33 cellular contexts compared by ENCODE assay signal in genomic region chr4:137129471-137130244, GRCh38.
DNase-seq lines count a peak whose midpoint lies in the region; ATAC-seq and TF ChIP-seq lines count a peak whose summit lies in the region.
"Had no signal": no experiment of that assay in that cellular context is flagged by ENCODE, and none has a peak within 500 bp of the region (broad histone marks: within the 10 kb centered on the region; RNA-seq: fewer than 3 reads in every experiment).

No MANE protein-coding gene starts in this region.

- no peaks in the 10 kb centered on the region for H3K27me3 Mint-ChIP-seq in endothelial cell (ENCODE audit: unreplicated experiment)
- no peaks in the 10 kb centered on the region for H3K27me3 Mint-ChIP-seq in activated CD4-positive, alpha-beta memory T cell treated with anti-CD3 and anti-CD28 coated beads for 36 hours
- H3K27me3 Mint-ChIP-seq: activated CD4-positive, alpha-beta T cell treated with anti-CD3 and anti-CD28 coated beads for 36 hours; activated naive CD4-positive, alpha-beta T cell treated with anti-CD3 and anti-CD28 coated beads, Interleukin-2, amount 50 U/mL, for 24 hours; activated T-helper 17 cell treated with anti-CD3 and anti-CD28 coated beads, Interleukin-2, amount 50 U/mL, for 72 hours; natural killer cell treated with Interleukin-12 subunit alpha and Interleukin-12 subunit beta and Interleukin-15 and Interleukin-18, amount 100 ng/mL, for 72 hours; type B pancreatic cell had no signal

- H3K9me3 Mint-ChIP-seq in endothelial cell (ENCODE audit: unreplicated experiment), result no peaks in the 10 kb centered on the region
- no peaks in the 10 kb centered on the region for H3K9me3 Mint-ChIP-seq in activated CD4-positive, alpha-beta memory T cell treated with anti-CD3 and anti-CD28 coated beads for 36 hours
- H3K9me3 Mint-ChIP-seq: CD8-positive, alpha-beta T cell; type B pancreatic cell had no signal

- POLR2A ChIA-PET in SK-N-SH (lab: Yijun Ruan, JAX), result no interaction called here
- POLR2A ChIA-PET in activated CD4-positive, alpha-beta memory T cell treated with anti-CD3 and anti-CD28 coated beads for 36 hours (lab: Charles Lee), result no interaction called here

- WGBS in SK-N-SH (ENCODE audit: low lambda C conversion rate), result 69% methylated on average over 4 of the region's 4 CpGs

- CTCF ChIA-PET in SK-N-SH (lab: Yijun Ruan, JAX), result interaction anchor here (1.1 to 2.0 kb wide), 2 partner anchors 401 to 1741 kb away, joined by 3 to 6 read pairs; no protein-coding TSS in a partner anchor
- CTCF ChIA-PET in activated CD4-positive, alpha-beta memory T cell treated with anti-CD3 and anti-CD28 coated beads for 36 hours (lab: Charles Lee), result no interaction called here

- H3K36me3 ChIP-seq in SK-N-SH (replicated peaks in 1 of 2; ENCODE audit: control insufficient read depth in 1 of 2, insufficient read depth in 2 of 2, low read length in 1 of 2), result no peaks in the 10 kb centered on the region
- H3K36me3 ChIP-seq: BE2C, breast epithelium, gastroesophageal sphincter had no signal

- no peaks in the 10 kb centered on the region for H3K9me3 ChIP-seq in SK-N-SH
- H3K9me3 ChIP-seq: BE2C, breast epithelium, gastroesophageal sphincter, mucosa of descending colon, psoas muscle had no signal

- no peak overlapping the region for H3K4me2 ChIP-seq in SK-N-SH
- H3K4me2 ChIP-seq: hepatocyte had no signal

- no peaks in the 10 kb centered on the region for H3K4me1 Mint-ChIP-seq in endothelial cell (ENCODE audit: unreplicated experiment)
- H3K4me1 Mint-ChIP-seq in activated CD4-positive, alpha-beta memory T cell treated with anti-CD3 and anti-CD28 coated beads for 36 hours (ENCODE audit: low read depth), result no peaks in the 10 kb centered on the region
- H3K4me1 Mint-ChIP-seq: activated CD4-positive, alpha-beta T cell treated with anti-CD3 and anti-CD28 coated beads for 36 hours; activated naive CD4-positive, alpha-beta T cell treated with anti-CD3 and anti-CD28 coated beads, Interleukin-2, amount 50 U/mL, for 24 hours; activated T-helper 17 cell treated with anti-CD3 and anti-CD28 coated beads, Interleukin-2, amount 50 U/mL, for 72 hours had no signal

- TF ChIP-seq CTCF in SK-N-SH (IDR thresholded peaks at IDR 0.05), result no peak
- no peak for TF ChIP-seq CTCF in fibroblast of pulmonary artery (IDR thresholded peaks at IDR 0.05; ENCODE audit: low read length, missing control alignments)
- TF ChIP-seq CTCF in endothelial cell (IDR thresholded peaks at IDR 0.05; ENCODE audit: unreplicated experiment), result no peak

- no peak overlapping the region for H3K9ac ChIP-seq in SK-N-SH

- intact Hi-C loops in cardiac septum (cut with DNase I), result loop anchor here (10.0 kb wide), 2 partner anchors 395 to 725 kb away; no protein-coding TSS in a partner anchor
- intact Hi-C loops in activated CD4-positive, alpha-beta memory T cell treated with anti-CD3 and anti-CD28 coated beads for 36 hours (cut with micrococcal nuclease), result no loop called here

- H3F3A ChIP-seq in SK-N-SH (replicated peaks; ENCODE audit: insufficient read depth), result no peaks in the 10 kb centered on the region

- H3K27ac Mint-ChIP-seq in endothelial cell (ENCODE audit: unreplicated experiment), result no peak overlapping the region
- no peak overlapping the region for H3K27ac Mint-ChIP-seq in activated CD4-positive, alpha-beta memory T cell treated with anti-CD3 and anti-CD28 coated beads for 36 hours
- H3K27ac Mint-ChIP-seq: activated CD4-positive, alpha-beta T cell treated with anti-CD3 and anti-CD28 coated beads for 36 hours; activated CD8-positive, alpha-beta T cell treated with anti-CD3 and anti-CD28 coated beads, Interleukin-2, amount 10 ng/mL, durations not matched to agents 7 days and 5 days; activated naive CD4-positive, alpha-beta T cell treated with anti-CD3 and anti-CD28 coated beads, Interleukin-2, amount 50 U/mL, for 24 hours; activated T-helper 17 cell treated with anti-CD3 and anti-CD28 coated beads, Interleukin-2, amount 50 U/mL, for 72 hours; CD8-positive, alpha-beta T cell; natural killer cell treated with Interleukin-12 subunit alpha and Interleukin-12 subunit beta and Interleukin-15 and Interleukin-18, amount 100 ng/mL, for 72 hours; type B pancreatic cell had no signal

- TF ChIP-seq RAD21 in SK-N-SH (IDR thresholded peaks at IDR 0.05; ENCODE audit: low read length), result no peak

- H3K79me2 ChIP-seq in SK-N-SH (ENCODE audit: insufficient read depth), result no peaks in the 10 kb centered on the region
- H3K79me2 ChIP-seq: hepatocyte had no signal

- H2AFZ ChIP-seq in SK-N-SH (ENCODE audit: low read depth), result no peak overlapping the region; the same call in 1 of the 2 replicates
- H2AFZ ChIP-seq: hepatocyte had no signal

- no peak overlapping the region for H3K4me3 Mint-ChIP-seq in endothelial cell (ENCODE audit: unreplicated experiment)
- no peak overlapping the region for H3K4me3 Mint-ChIP-seq in activated CD4-positive, alpha-beta memory T cell treated with anti-CD3 and anti-CD28 coated beads for 36 hours
- H3K4me3 Mint-ChIP-seq: activated CD4-positive, alpha-beta T cell treated with anti-CD3 and anti-CD28 coated beads for 36 hours; activated CD8-positive, alpha-beta T cell treated with anti-CD3 and anti-CD28 coated beads, Interleukin-2, amount 10 ng/mL, durations not matched to agents 7 days and 5 days; activated naive CD4-positive, alpha-beta T cell treated with anti-CD3 and anti-CD28 coated beads, Interleukin-2, amount 50 U/mL, for 24 hours; activated T-helper 17 cell treated with anti-CD3 and anti-CD28 coated beads, Interleukin-2, amount 50 U/mL, for 72 hours; CD8-positive, alpha-beta T cell; natural killer cell treated with Interleukin-12 subunit alpha and Interleukin-12 subunit beta and Interleukin-15 and Interleukin-18, amount 100 ng/mL, for 72 hours; type B pancreatic cell had no signal

- H3K27ac ChIP-seq in SK-N-SH (ENCODE audit: low read depth in 2 of 2, low read length in 1 of 2), result no peak overlapping the region; a peak in 1 of 4 replicates
- H3K27ac ChIP-seq: breast epithelium, gastroesophageal sphincter, hepatocyte, psoas muscle, VCaP had no signal

- H3K9me2 ChIP-seq in SK-N-SH, result no peaks in the 10 kb centered on the region

- H3K4me3 ChIP-seq in SK-N-SH (ENCODE audit: low read depth in 2 of 2, low read length in 1 of 2), result no peak overlapping the region
- H3K4me3 ChIP-seq in fibroblast of pulmonary artery (replicated peaks; ENCODE audit: low read depth, low read length), result no peak overlapping the region
- H3K4me3 ChIP-seq: breast epithelium, gastroesophageal sphincter, GM12878, hepatocyte, mucosa of descending colon, psoas muscle had no signal

- peaks cover 0 to 6% of the 10 kb centered on the region in 2 experiments; a peak in 2 of 4 replicates for H3K4me1 ChIP-seq in SK-N-SH (ENCODE audit: control insufficient read depth in 1 of 2, insufficient read depth in 2 of 2, low read depth in 1 of 2, low read length in 1 of 2)
- H3K4me1 ChIP-seq: breast epithelium, gastroesophageal sphincter, psoas muscle had no signal

- no peak for TF ChIP-seq EP300 in SK-N-SH (IDR thresholded peaks at IDR 0.05; ENCODE audit: borderline replicate concordance in 1 of 2, low read depth in 1 of 2, low read length in 1 of 2)

- H4K20me1 ChIP-seq in SK-N-SH (ENCODE audit: insufficient read depth), result no peaks in the 10 kb centered on the region

- no peak for ATAC-seq in SK-N-SH treated with all-trans-retinoic acid at 6 μM for 48 hours
- ATAC-seq: activated CD4-positive, alpha-beta T cell treated with anti-CD3 and anti-CD28 coated beads for 36 hours; activated CD8-positive, alpha-beta T cell treated with anti-CD3 and anti-CD28 coated beads, Interleukin-2, amount 10 ng/mL, durations not matched to agents 7 days and 5 days; activated T-helper 17 cell treated with anti-CD3 and anti-CD28 coated beads, Interleukin-2, amount 50 U/mL, for 72 hours; CD8-positive, alpha-beta T cell; gastroesophageal sphincter; GM12878; left cardiac atrium; mucosa of descending colon; natural killer cell treated with Interleukin-12 subunit alpha and Interleukin-12 subunit beta and Interleukin-15 and Interleukin-18, amount 100 ng/mL, for 72 hours; psoas muscle; sciatic nerve had no signal

- no peak for DNase-seq in SK-N-SH
- peak; percentile 3 for DNase-seq in fibroblast of pulmonary artery (ENCODE audit: low read depth)
- no peak for DNase-seq in activated effector memory CD4-positive, alpha-beta T cell treated with anti-CD3 and anti-CD28 coated beads, Interleukin-2, amount 50 U/mL, for 16 hours
- DNase-seq in endothelial cell (ENCODE audit: low spot score), result no peak
- no peak for DNase-seq in cardiac septum (ENCODE audit: low spot score)
- no peak for DNase-seq in activated CD4-positive, alpha-beta memory T cell treated with anti-CD3 and anti-CD28 coated beads for 36 hours
- DNase-seq: 8988T; activated CD4-positive, alpha-beta T cell treated with anti-CD3 and anti-CD28 coated beads for 36 hours; activated CD8-positive, alpha-beta T cell treated with anti-CD3 and anti-CD28 coated beads, Interleukin-2, amount 10 ng/mL, durations not matched to agents 7 days and 5 days; BE2C; CD8-positive, alpha-beta T cell; H7; Karpas-422; left cardiac atrium; mucosa of descending colon; NCI-H1417; NCI-H2029 treated with DMSO at 0.1 percent for 48 hours; NCI-H2227 treated with DMSO at 0.1 percent for 48 hours; NCI-H526; psoas muscle; stimulated activated CD4-positive, alpha-beta T cell treated with anti-CD3 and anti-CD28 coated beads, Interleukin-4, amount 100 ng/mL, for 4 hours had no signal

- H3K27me3 ChIP-seq in SK-N-SH (ENCODE audit: insufficient read depth), result no peaks in the 10 kb centered on the region
- H3K27me3 ChIP-seq: BE2C, breast epithelium, gastroesophageal sphincter, hepatocyte had no signal

- H3K36me3 Mint-ChIP-seq in endothelial cell (ENCODE audit: low read depth, unreplicated experiment), result no peaks in the 10 kb centered on the region
- no peaks in the 10 kb centered on the region for H3K36me3 Mint-ChIP-seq in activated CD4-positive, alpha-beta memory T cell treated with anti-CD3 and anti-CD28 coated beads for 36 hours
- H3K36me3 Mint-ChIP-seq: activated naive CD4-positive, alpha-beta T cell treated with anti-CD3 and anti-CD28 coated beads, Interleukin-2, amount 50 U/mL, for 24 hours; CD8-positive, alpha-beta T cell; type B pancreatic cell had no signal

TF ChIP-seq in SK-N-SH, 30 proteins besides CTCF, POLR2A, EP300 and RAD21:
- TF ChIP-seq TCF12 (IDR thresholded peaks at IDR 0.05) (0 out of 2 replicates have a peak, but pooled peaks have one; percentile 1), RXRA (IDR thresholded peaks at IDR 0.05; ENCODE audit: borderline replicate concordance, low read depth) (no peak)

TF ChIP-seq in SK-N-SH treated with all-trans-retinoic acid at 6 μM for 48 hours, 23 proteins besides CTCF, POLR2A, EP300 and RAD21 (continues in another document):
- TF ChIP-seq ESRRG (CRISPR knock-in tag; IDR thresholded peaks at IDR 0.05) (no peak), PPARA (CRISPR knock-in tag; IDR thresholded peaks at IDR 0.05; ENCODE audit: borderline replicate concordance) (no peak)

TF ChIP-seq in PFSK-1, 5 proteins besides CTCF, POLR2A, EP300 and RAD21:
- 0 out of 2 replicates have a peak, but pooled peaks have one; percentile 19 for TF ChIP-seq TAF1 (IDR thresholded peaks at IDR 0.05; ENCODE audit: borderline replicate concordance, insufficient read depth, low read length)
- TF ChIP-seq SIN3A (IDR thresholded peaks at IDR 0.05; ENCODE audit: borderline replicate concordance, insufficient read depth, low read length), result no peak; the same call in 1 of the 2 replicates
